Comparison of ENCODE assay signal across 28 cellular contexts in the genomic region with DNA sequence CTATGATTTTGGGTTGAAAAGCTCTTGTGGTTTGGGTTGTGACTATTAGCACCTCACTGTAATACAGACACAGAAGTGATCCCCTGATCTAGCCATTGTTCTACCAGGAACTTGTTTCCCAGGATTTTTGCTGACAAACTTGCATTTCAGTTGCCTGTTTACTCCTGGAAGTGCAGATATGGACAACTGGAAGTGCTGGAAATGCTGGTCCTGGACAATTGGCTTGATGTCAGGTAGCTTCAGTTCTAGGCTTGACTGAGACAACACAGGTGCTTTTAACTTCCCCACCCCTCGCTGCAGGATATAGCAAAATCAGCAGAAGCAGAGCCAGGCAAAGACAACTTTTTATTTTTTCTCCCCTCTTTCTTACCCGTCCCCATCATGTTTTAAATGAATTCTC.
"Had no signal": no experiment of that assay in that cellular context is flagged by ENCODE, and none has a peak within 500 bp of the region (broad histone marks: within the 10 kb centered on the region; RNA-seq: fewer than 3 reads in every experiment).

No MANE protein-coding gene starts in this region.

- H3K4me1 ChIP-seq: uterus had no signal

- H3K36me3 ChIP-seq: gastrocnemius medialis, neutrophil, stomach, suprapubic skin, tibial nerve, uterus had no signal

- H3K4me3 ChIP-seq: gastrocnemius medialis, stomach, suprapubic skin, tibial nerve, uterus had no signal

- H3K9me3 ChIP-seq: gastrocnemius medialis, neutrophil, stomach, suprapubic skin, tibial nerve, uterus had no signal

- DNase-seq: activated CD4-positive, alpha-beta memory T cell treated with anti-CD3 and anti-CD28 coated beads, Interleukin-2, amount 10 ng/mL, durations not matched to agents 7 days and 5 days; activated CD4-positive, alpha-beta T cell treated with anti-CD3 and anti-CD28 coated beads for 1 hour; activated CD4-positive, alpha-beta T cell treated with anti-CD3 and anti-CD28 coated beads, Interleukin-2, amount 10 ng/mL, durations not matched to agents 7 days and 5 days; activated CD8-positive, alpha-beta memory T cell treated with anti-CD3 and anti-CD28 coated beads, Interleukin-2, amount 50 U/mL, for 48 hours; activated naive CD8-positive, alpha-beta T cell treated with anti-CD3 and anti-CD28 coated beads, Interleukin-2, amount 50 U/mL, for 24 hours; activated T-cell treated with anti-CD3 and anti-CD28 coated beads, Interleukin-2, amount 50 U/mL, for 24 hours; amygdala; dermis blood vessel endothelial cell; effector CD4-positive, alpha-beta T cell; gastrocnemius medialis; head of caudate nucleus; hippocampal formation; kidney; left colon; mammary epithelial cell; naive B cell; nephron progenitor cell; stimulated activated CD4-positive, alpha-beta T cell treated with anti-CD3 and anti-CD28 coated beads, Interleukin-15, amount 100 ng/mL, for 24 hours; stimulated activated CD4-positive, alpha-beta T cell treated with anti-CD3 and anti-CD28 coated beads, Interleukin-2, amount 100 ng/mL, for 24 hours; stimulated activated naive B cell treated with anti-CD40 and anti-IgM and Interleukin-4, amounts not matched to agents 10 μg/mL and 1 μg/mL and 100 μg/mL, for 72 hours; stomach; T-helper 2 cell; uterus had no signal

- H3K27me3 ChIP-seq: gastrocnemius medialis, neutrophil, stomach, suprapubic skin, tibial nerve, uterus had no signal

- H3K27ac ChIP-seq: epithelial cell of prostate, gastrocnemius medialis, neutrophil, suprapubic skin, uterus had no signal

- ATAC-seq: activated naive CD8-positive, alpha-beta T cell treated with anti-CD3 and anti-CD28 coated beads, Interleukin-2, amount 50 U/mL, for 24 hours; gastrocnemius medialis; left colon; stimulated activated naive B cell treated with anti-CD40 and anti-IgM and Interleukin-4, amounts not matched to agents 10 μg/mL and 1 μg/mL and 100 μg/mL, for 72 hours; WTC11 had no signal
